8 cellular contexts compared by ENCODE assay signal in the genomic region with DNA sequence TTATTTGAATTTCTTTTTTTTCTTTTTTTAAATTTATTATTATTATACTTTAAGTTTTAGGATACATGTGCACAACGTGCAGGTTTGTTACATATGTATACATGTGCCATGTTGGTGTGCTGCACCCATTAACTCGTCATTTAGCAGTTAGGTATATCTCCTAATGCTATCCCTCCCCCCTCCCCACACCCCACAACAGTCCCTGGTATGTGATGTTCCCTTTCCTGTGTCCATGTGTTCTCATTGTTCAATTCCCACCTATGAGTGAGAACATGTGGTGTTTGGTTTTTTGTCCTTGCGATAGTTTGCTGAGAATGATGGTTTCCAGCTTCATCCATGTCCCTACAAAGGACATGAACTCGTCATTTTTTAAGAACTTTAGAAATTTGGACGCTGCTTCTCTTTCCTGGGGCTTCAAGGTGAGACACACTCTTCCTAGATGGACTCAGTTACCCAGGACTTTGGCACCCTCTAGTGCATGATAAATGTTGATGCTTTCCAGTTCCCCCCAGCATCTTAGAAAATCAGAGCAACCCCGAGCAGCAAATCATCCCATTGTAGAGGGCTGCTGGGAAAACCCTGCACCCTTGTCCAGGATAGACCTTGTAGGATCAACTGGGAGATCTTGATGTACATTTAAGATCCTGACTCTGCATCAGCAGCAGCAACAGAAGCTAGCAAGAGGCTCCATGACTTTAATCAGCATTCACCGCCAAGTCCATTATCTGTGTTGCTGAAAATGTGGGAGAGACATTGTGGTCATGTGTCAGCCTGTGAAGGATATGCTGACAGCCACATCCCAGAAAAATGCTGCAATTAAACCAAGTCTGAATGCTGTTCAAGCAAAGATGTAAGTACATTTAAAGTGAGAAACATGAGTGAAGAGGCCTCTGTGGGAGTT.
DNase-seq lines count a peak whose midpoint lies in the region; FAIRE-seq and TF ChIP-seq lines count a peak whose summit lies in the region.
"Not testable (repeated sequence)": the region's sequence is repeated elsewhere in the genome, so short reads cannot be mapped to it uniquely, and the experiment has no call there.

No MANE protein-coding gene starts in this region.

- DNase-seq in DMS53 treated with DMSO at 0.1 percent for 48 hours (lab: John Stamatoyannopoulos, UW; ENCODE audit: unreplicated experiment) (peak; percentile 60), H7 (peak; percentile 50), MM.1S (peak; percentile 60), NCI-H524 treated with DMSO at 0.1 percent for 48 hours (lab: John Stamatoyannopoulos, UW) (peak; percentile 49), SK-N-DZ (ENCODE audit: low spot score) (peak; percentile 45), endothelial cell (ENCODE audit: low spot score) (peak; percentile 18), small intestine (peak; percentile 23)
- not testable (repeated sequence) for DNase-seq in kidney epithelial cell (ENCODE audit: low read depth)

- FAIRE-seq in small intestine (lab: Jason Lieb, UNC): not testable (repeated sequence)

- TF ChIP-seq CTCF in MM.1S (IDR thresholded peaks at IDR 0.05; ENCODE audit: low read length) (peak; percentile 41), kidney epithelial cell (IDR thresholded peaks at IDR 0.05; ENCODE audit: insufficient read depth, low read length, poor library complexity, severe bottlenecking) (peak; percentile 29)
- TF ChIP-seq CTCF in endothelial cell (IDR thresholded peaks at IDR 0.05; ENCODE audit: unreplicated experiment): not testable (repeated sequence)

- H3K27ac Mint-ChIP-seq in endothelial cell (ENCODE audit: unreplicated experiment): not testable (repeated sequence)

- WGBS in small intestine, 3 donors: 28 to 36% (median 35%) methylated on average over 7 of the region's 7 CpGs

- H4K20me1 ChIP-seq in MM.1S (ENCODE audit: insufficient read depth, low read length): not testable (repeated sequence)

- H3K9me3 ChIP-seq in MM.1S (replicated peaks; ENCODE audit: insufficient read depth, low read length); small intestine (ENCODE audit: control insufficient read depth, low read depth): not testable (repeated sequence)

- not testable (repeated sequence) for H2AFZ ChIP-seq in MM.1S (ENCODE audit: low read length)

- H3K36me3 ChIP-seq in H7 (replicated peaks; ENCODE audit: control insufficient read depth, insufficient read depth, low read length); MM.1S (replicated peaks; ENCODE audit: insufficient read depth, low read length); kidney epithelial cell (ENCODE audit: control insufficient read depth, insufficient read depth, low read length); small intestine (ENCODE audit: control insufficient read depth in 2 of 2, insufficient read depth in 2 of 2, low read length in 2 of 2): not testable (repeated sequence)

- not testable (repeated sequence) for H3K9me2 ChIP-seq in MM.1S (replicated peaks; ENCODE audit: insufficient read depth, low read length)

- H3K4me1 ChIP-seq in MM.1S (ENCODE audit: low read length); small intestine (ENCODE audit: control insufficient read depth in 2 of 2, insufficient read depth in 1 of 2, low read depth in 1 of 2, low read length in 1 of 2): not testable (repeated sequence)

- not testable (repeated sequence) for H3K9ac ChIP-seq in MM.1S (ENCODE audit: low read length)

- H3K9me3 Mint-ChIP-seq in endothelial cell (ENCODE audit: unreplicated experiment): not testable (repeated sequence)

- H3K4me2 ChIP-seq in MM.1S (ENCODE audit: low read depth, low read length): not testable (repeated sequence)

- H3K36me3 Mint-ChIP-seq in endothelial cell (ENCODE audit: low read depth, unreplicated experiment): not testable (repeated sequence)

- H3K4me1 Mint-ChIP-seq in endothelial cell (ENCODE audit: unreplicated experiment): not testable (repeated sequence)

- H3K27me3 ChIP-seq in H7 (ENCODE audit: control insufficient read depth, insufficient read depth, low read length); MM.1S (replicated peaks; ENCODE audit: insufficient read depth, low read length); kidney epithelial cell (ENCODE audit: control insufficient read depth, insufficient read depth, low read length); small intestine (ENCODE audit: control insufficient read depth in 2 of 2, insufficient read depth in 2 of 2, low read length in 2 of 2): not testable (repeated sequence)

- H3K27ac ChIP-seq in MM.1S (ENCODE audit: low read length); small intestine (ENCODE audit: low read depth in 1 of 2, low read length in 1 of 2): not testable (repeated sequence)

- not testable (repeated sequence) for H3K27me3 Mint-ChIP-seq in endothelial cell (ENCODE audit: unreplicated experiment)

- H3K4me3 Mint-ChIP-seq in endothelial cell (ENCODE audit: unreplicated experiment): not testable (repeated sequence)

- not testable (repeated sequence) for H3K4me3 ChIP-seq in H7 (ENCODE audit: insufficient read depth, low read depth, low read length); MM.1S (ENCODE audit: low read length); kidney epithelial cell (ENCODE audit: low read depth, low read length); small intestine (ENCODE audit: low read depth in 1 of 2, low read length in 2 of 2)

- not testable (repeated sequence) for H3F3A ChIP-seq in MM.1S (ENCODE audit: insufficient read depth, low read length)

- not testable (repeated sequence) for H3K79me2 ChIP-seq in MM.1S (ENCODE audit: low read length)
